18 cellular contexts compared by ENCODE assay signal in the genomic region with DNA sequence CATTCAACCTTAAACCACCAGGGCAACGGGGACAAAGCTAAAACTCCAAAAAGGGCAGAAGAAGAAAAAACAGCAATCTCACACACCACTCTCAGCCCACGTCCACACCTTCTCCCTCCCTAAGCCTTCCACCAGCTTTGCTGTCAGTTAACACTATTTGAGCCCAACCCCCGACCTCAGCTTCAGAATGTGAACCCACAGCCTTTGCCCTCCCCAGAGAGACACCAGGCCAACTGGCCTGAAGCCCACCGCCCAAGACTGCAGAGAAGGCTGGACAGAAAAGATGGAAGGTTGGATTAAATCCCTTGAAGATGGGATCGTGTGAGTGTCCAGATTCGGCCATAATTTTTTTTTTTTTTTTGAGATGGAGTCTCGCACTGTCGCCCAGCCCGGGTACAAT. TPM values are rescaled to one million over a fixed set of nuclear protein-coding genes. Genes with fewer than 3 reads are reported as not detected.
DNase-seq lines count a peak whose midpoint lies in the region; ATAC-seq and TF ChIP-seq lines count a peak whose summit lies in the region.
"Had no signal": no experiment of that assay in that cellular context is flagged by ENCODE, and none has a peak within 500 bp of the region (broad histone marks: within the 10 kb centered on the region; RNA-seq: fewer than 3 reads in every experiment).

No MANE protein-coding gene starts in this region.

- H3K36me3 ChIP-seq in HEK293 (ENCODE audit: control insufficient read depth in 2 of 2, insufficient read depth in 1 of 2, low read length in 2 of 2) (no peaks in the 10 kb centered on the region), thyroid gland (no peaks in the 10 kb centered on the region), adrenal gland (replicated peaks in 1 of 2) (no peaks in the 10 kb centered on the region)

- CTCF ChIA-PET in HEK293 (lab: Yijun Ruan, JAX): interaction anchor here (0.6 to 0.8 kb wide), 4 partner anchors 11 to 579 kb away, joined by 3 to 4 read pairs (median 3); no protein-coding TSS in a partner anchor

- POLR2A ChIA-PET in HEK293 (lab: Yijun Ruan, JAX): no interaction called here
- POLR2A ChIA-PET in activated naive CD8-positive, alpha-beta T cell treated with anti-CD3 and anti-CD28 coated beads, Interleukin-2, amount 10 ng/mL, durations not matched to agents 7 days and 5 days (lab: Charles Lee): no interaction called here

- intact Hi-C loops in thyroid gland (cut with DNase I) (no loop called here), adrenal gland (cut with DNase I) (no loop called here)

- no peaks in the 10 kb centered on the region for H3K9me3 Mint-ChIP-seq in activated naive CD8-positive, alpha-beta T cell treated with anti-CD3 and anti-CD28 coated beads, Interleukin-2, amount 10 ng/mL, durations not matched to agents 7 days and 5 days
- H3K9me3 Mint-ChIP-seq: dendritic cell treated with granulocyte-macrophage colony-stimulating factor and Interleukin-4, amounts not matched to agents 40 ng/mL and 50 ng/mL, for 4 days had no signal

- H3K27ac ChIP-seq in HEK293 (ENCODE audit: extremely low read depth, low read depth, low read length) (no peak overlapping the region), thyroid gland (peak overlapping the region; percentile 90 to 97 (median 97)), adrenal gland (no peak overlapping the region)
- H3K27ac ChIP-seq: foreskin keratinocyte, testis had no signal

- H3K4me3 ChIP-seq in HEK293 (ENCODE audit: low read depth, low read length): no peak overlapping the region
- no peak overlapping the region for H3K4me3 ChIP-seq in thyroid gland (replicated peaks in 1 of 3)
- no peak overlapping the region for H3K4me3 ChIP-seq in adrenal gland
- H3K4me3 ChIP-seq: testis had no signal

- 53% methylated on average over 9 of the region's 9 CpGs for WGBS in thyroid gland, 2 donors
- 85 to 93% (median 87%) methylated on average over 9 of the region's 9 CpGs for WGBS in adrenal gland, 4 donors

- H3K4me1 ChIP-seq in HEK293 (ENCODE audit: control insufficient read depth, insufficient read depth, low read length) (peaks cover 7% of the 10 kb centered on the region), thyroid gland (peaks cover 56 to 72% of the 10 kb centered on the region in 2 donors), adrenal gland (replicated peaks in 1 of 2) (peaks cover 13 to 14% of the 10 kb centered on the region in 2 donors)

- peak overlapping the region; percentile 14 for H3K27ac Mint-ChIP-seq in activated naive CD8-positive, alpha-beta T cell treated with anti-CD3 and anti-CD28 coated beads, Interleukin-2, amount 10 ng/mL, durations not matched to agents 7 days and 5 days
- H3K27ac Mint-ChIP-seq: B cell had no signal

- no peak overlapping the region for H3K4me3 Mint-ChIP-seq in activated naive CD8-positive, alpha-beta T cell treated with anti-CD3 and anti-CD28 coated beads, Interleukin-2, amount 10 ng/mL, durations not matched to agents 7 days and 5 days
- H3K4me3 Mint-ChIP-seq: B cell; dendritic cell treated with granulocyte-macrophage colony-stimulating factor and Interleukin-4, amounts not matched to agents 40 ng/mL and 50 ng/mL, for 4 days had no signal

- no peak for ATAC-seq in activated naive CD8-positive, alpha-beta T cell treated with anti-CD3 and anti-CD28 coated beads, Interleukin-2, amount 10 ng/mL, durations not matched to agents 7 days and 5 days (ENCODE audit: low read depth)
- ATAC-seq in GM21529 (IDR thresholded peaks at IDR 0.05; ENCODE audit: unreplicated experiment): no peak
- ATAC-seq: foreskin keratinocyte, left cardiac atrium had no signal

- no peak for DNase-seq in activated naive CD8-positive, alpha-beta T cell treated with anti-CD3 and anti-CD28 coated beads, Interleukin-2, amount 10 ng/mL, durations not matched to agents 7 days and 5 days
- DNase-seq in myocyte (ENCODE audit: low read depth) (peak; percentile 26), thyroid gland (peak; percentile 50 to 61), AG20443 (ENCODE audit: low spot score) (no peak), adrenal gland (no peak)
- DNase-seq: activated CD4-positive, alpha-beta T cell treated with anti-CD3 and anti-CD28 coated beads, Interleukin-2, amount 50 U/mL, for 4 hours; activated naive CD4-positive, alpha-beta T cell treated with anti-CD3 and anti-CD28 coated beads, Interleukin-2, amount 50 U/mL, for 16 hours; EL; foreskin keratinocyte; left cardiac atrium; NCI-H1436; NCI-H69; SHP77; testis had no signal

- H3K9me3 ChIP-seq in HEK293 (ENCODE audit: control insufficient read depth, insufficient read depth, low read depth, low read length): no peaks in the 10 kb centered on the region
- H3K9me3 ChIP-seq in thyroid gland: no peaks in the 10 kb centered on the region
- H3K9me3 ChIP-seq in adrenal gland (replicated peaks in 1 of 3): no peaks in the 10 kb centered on the region
- H3K9me3 ChIP-seq: testis had no signal

- TF ChIP-seq CTCF in HEK293 (tag by site-specific recombination; IDR thresholded peaks at IDR 0.05) (no peak), thyroid gland (IDR thresholded peaks at IDR 0.05) (no peak), adrenal gland (IDR thresholded peaks at IDR 0.05) (no peak)

- no peaks in the 10 kb centered on the region for H3K27me3 ChIP-seq in thyroid gland
- no peaks in the 10 kb centered on the region for H3K27me3 ChIP-seq in adrenal gland
- H3K27me3 ChIP-seq: foreskin keratinocyte, testis had no signal

- H3K36me3 Mint-ChIP-seq in activated naive CD8-positive, alpha-beta T cell treated with anti-CD3 and anti-CD28 coated beads, Interleukin-2, amount 10 ng/mL, durations not matched to agents 7 days and 5 days: no peaks in the 10 kb centered on the region

- H3K4me1 Mint-ChIP-seq in activated naive CD8-positive, alpha-beta T cell treated with anti-CD3 and anti-CD28 coated beads, Interleukin-2, amount 10 ng/mL, durations not matched to agents 7 days and 5 days: peaks cover 11% of the 10 kb centered on the region

- TF ChIP-seq POLR2A in thyroid gland (IDR thresholded peaks at IDR 0.05) (no peak), adrenal gland (IDR thresholded peaks at IDR 0.05) (no peak)

- H3K27me3 Mint-ChIP-seq in activated naive CD8-positive, alpha-beta T cell treated with anti-CD3 and anti-CD28 coated beads, Interleukin-2, amount 10 ng/mL, durations not matched to agents 7 days and 5 days: no peaks in the 10 kb centered on the region
- H3K27me3 Mint-ChIP-seq: B cell had no signal

TF ChIP-seq in HEK293, 187 proteins besides CTCF, POLR2A, EP300 and RAD21:
- TF ChIP-seq ZNF350 (tag by site-specific recombination; IDR thresholded peaks at IDR 0.05) (no peak), KLF9 (tag by site-specific recombination; IDR thresholded peaks at IDR 0.05; ENCODE audit: low read depth) (no peak), ZFHX2 (tag by site-specific recombination; conservative IDR thresholded peaks at IDR 0.05) (0 out of 2 replicates have a peak, but pooled peaks have one; percentile 8)
- TF ChIP-seq, protein P1, sequence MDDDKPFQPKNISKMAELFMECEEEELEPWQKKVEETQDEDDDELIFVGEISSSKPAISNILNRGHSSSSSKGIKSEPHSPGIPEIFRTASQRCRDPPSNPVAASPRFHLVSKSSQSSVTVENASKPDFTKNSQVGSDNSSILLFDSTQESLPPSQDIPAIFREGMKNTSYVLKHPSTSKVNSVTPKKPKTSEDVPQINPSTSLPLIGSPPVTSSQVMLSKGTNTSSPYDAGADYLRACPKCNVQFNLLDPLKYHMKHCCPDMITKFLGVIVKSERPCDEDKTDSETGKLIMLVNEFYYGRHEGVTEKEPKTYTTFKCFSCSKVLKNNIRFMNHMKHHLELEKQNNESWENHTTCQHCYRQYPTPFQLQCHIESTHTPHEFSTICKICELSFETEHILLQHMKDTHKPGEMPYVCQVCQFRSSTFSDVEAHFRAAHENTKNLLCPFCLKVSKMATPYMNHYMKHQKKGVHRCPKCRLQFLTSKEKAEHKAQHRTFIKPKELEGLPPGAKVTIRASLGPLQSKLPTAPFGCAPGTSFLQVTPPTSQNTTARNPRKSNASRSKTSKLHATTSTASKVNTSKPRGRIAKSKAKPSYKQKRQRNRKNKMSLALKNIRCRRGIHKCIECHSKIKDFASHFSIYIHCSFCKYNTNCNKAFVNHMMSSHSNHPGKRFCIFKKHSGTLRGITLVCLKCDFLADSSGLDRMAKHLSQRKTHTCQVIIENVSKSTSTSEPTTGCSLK (tag by site-specific recombination; IDR thresholded peaks at IDR 0.05): no peak

RNA-seq across cellular contexts. Expression of gene IRF2BPL, which starts 22.4 kb away (rescaled TPM):
- total RNA-seq in activated naive CD8-positive, alpha-beta T cell treated with anti-CD3 and anti-CD28 coated beads, Interleukin-2, amount 10 ng/mL, durations not matched to agents 7 days and 5 days: 10 to 100 TPM; 38.5 to 41.0 TPM
- 78.2 and 114 TPM in 2 replicates for total RNA-seq in myocyte
- polyA plus RNA-seq in myocyte (2012): 43.7 TPM
- 100 to 1,000 TPM in 1 of 4 donors, 10 to 100 TPM in 3; 43.9 to 103 (median 78.4) TPM for total RNA-seq in thyroid gland
- 100 to 1,000 TPM in 2 of 8 donors, 10 to 100 TPM in 6; 52.2 to 104 (median 86.0) TPM for total RNA-seq in adrenal gland
- 1 to 10 TPM; 6.5 to 8.8 (median 8.3) TPM for polyA plus RNA-seq in adrenal gland

Comparison
In these comparisons a context has a peak if more than half of its experiments do, and no peak if none do; other contexts are left out.
1. H3K27ac ChIP-seq: peak in thyroid gland (3 of 3); none in HEK293 (single experiment) and adrenal gland (0 of 5).
2. DNase-seq: peak in myocyte (single experiment) and thyroid gland (2 of 2); none in activated naive CD8-positive, alpha-beta T cell treated with anti-CD3 and anti-CD28 coated beads, Interleukin-2, amount 10 ng/mL, durations not matched to agents 7 days and 5 days (single experiment), AG20443 (single experiment) and adrenal gland (0 of 7).